ENCODE assay signal across 18 cellular contexts in genomic region chr1:22349302-22350043, GRCh38.
DNase-seq lines count a peak whose midpoint lies in the region; ATAC-seq and TF ChIP-seq lines count a peak whose summit lies in the region.
"Had no signal": no experiment of that assay in that cellular context is flagged by ENCODE, and none has a peak within 500 bp of the region (broad histone marks: within the 10 kb centered on the region; RNA-seq: fewer than 3 reads in every experiment).

No MANE protein-coding gene starts in this region.

- H3K9me2 ChIP-seq in PC-3 (replicated peaks; ENCODE audit: low read length), result no peaks in the 10 kb centered on the region

- H3K4me1 ChIP-seq in BE2C (peaks cover 19% of the 10 kb centered on the region), PC-3 (ENCODE audit: insufficient read depth, low read length) (peaks cover 24% of the 10 kb centered on the region), vagina (peaks cover 21% of the 10 kb centered on the region)

- intact Hi-C loops in PC-3 (cut with micrococcal nuclease) (loop anchor here (2.0 kb wide), 1 partner anchor 65 kb away; no protein-coding TSS in a partner anchor), vagina (cut with DNase I) (no loop called here)

- H3K36me3 ChIP-seq in BE2C (no peaks in the 10 kb centered on the region), PC-3 (ENCODE audit: low read depth, low read length) (no peaks in the 10 kb centered on the region), vagina (no peaks in the 10 kb centered on the region)
- H3K36me3 ChIP-seq: uterus had no signal

- TF ChIP-seq POLR2A in vagina (IDR thresholded peaks at IDR 0.05), result no peak

- H4K20me1 ChIP-seq in PC-3 (ENCODE audit: low read length), result no peaks in the 10 kb centered on the region

- H3K27me3 Mint-ChIP-seq in nephron (ENCODE audit: low read depth), result peaks cover 73% of the 10 kb centered on the region

- peak; percentile 20 for DNase-seq in BE2C
- peak; percentile 59 for DNase-seq in COR-L47 (lab: John Stamatoyannopoulos, UW)
- DNase-seq in PC-3, result no peak
- DNase-seq in NCI-H1930 (lab: John Stamatoyannopoulos, UW), result no peak
- DNase-seq in vagina (ENCODE audit: extremely low spot score in 2 of 2), result no peak
- DNase-seq: activated CD4-positive, alpha-beta T cell treated with anti-CD3 and anti-CD28 coated beads for 36 hours; activated CD8-positive, alpha-beta memory T cell treated with anti-CD3 and anti-CD28 coated beads, Interleukin-2, amount 50 U/mL, for 4 hours; cerebellar nuclear complex; effector memory CD4-positive, alpha-beta T cell; NCI-H526; PC-9; T1000 had no signal

- H3K9me3 ChIP-seq in BE2C (no peaks in the 10 kb centered on the region), PC-3 (ENCODE audit: low read length) (no peaks in the 10 kb centered on the region), vagina (no peaks in the 10 kb centered on the region)
- H3K9me3 ChIP-seq: uterus had no signal

- no peaks in the 10 kb centered on the region for H3K9me3 Mint-ChIP-seq in nephron

- peak overlapping the region; percentile 82 to 91 (median 84) for H3K27ac Mint-ChIP-seq in nephron
- H3K27ac Mint-ChIP-seq: activated CD4-positive, alpha-beta T cell treated with anti-CD3 and anti-CD28 coated beads for 36 hours; B cell had no signal

- no peak overlapping the region for H2AFZ ChIP-seq in PC-3 (ENCODE audit: low read length)
- H2AFZ ChIP-seq: PC-9 had no signal

- H3K79me2 ChIP-seq in PC-3 (ENCODE audit: low read length), result no peaks in the 10 kb centered on the region

- H3K4me3 ChIP-seq in BE2C (ENCODE audit: low read depth, low read length) (no peak overlapping the region), PC-3 (ENCODE audit: low read length) (no peak overlapping the region), vagina (no peak overlapping the region)
- H3K4me3 ChIP-seq: PC-9, SK-N-MC, uterus had no signal

- CTCF ChIA-PET in PC-3 (lab: Charles Lee), result no interaction called here

- H3K4me3 Mint-ChIP-seq in nephron, result peak overlapping the region in 1 of 3 experiments; percentile 46
- H3K4me3 Mint-ChIP-seq: activated CD4-positive, alpha-beta T cell treated with anti-CD3 and anti-CD28 coated beads for 36 hours; B cell had no signal

- POLR2A ChIA-PET in PC-3 (lab: Charles Lee; ENCODE audit: unreplicated experiment), result no interaction called here

- no peak for TF ChIP-seq CTCF in BE2C (IDR thresholded peaks at IDR 0.05; ENCODE audit: low read depth, low read length)
- TF ChIP-seq CTCF in PC-3 (conservative IDR thresholded peaks at IDR 0.05; ENCODE audit: low read depth, low read length), result no peak
- no peak for TF ChIP-seq CTCF in nephron (IDR thresholded peaks at IDR 0.05; ENCODE audit: unreplicated experiment in 3 of 3)
- TF ChIP-seq CTCF in vagina (IDR thresholded peaks at IDR 0.05), result no peak

- no TSS peak for BruUV-seq in PC-3 (replicated peaks; lab: Mats Ljungman, UMichigan)

- ATAC-seq in PC-3 (no peak), GM21390 (IDR thresholded peaks at IDR 0.05; ENCODE audit: unreplicated experiment) (no peak)
- ATAC-seq: activated CD4-positive, alpha-beta T cell treated with anti-CD3 and anti-CD28 coated beads for 36 hours had no signal

- no peaks in the 10 kb centered on the region for H3K27me3 ChIP-seq in BE2C
- peaks cover 28% of the 10 kb centered on the region for H3K27me3 ChIP-seq in PC-3 (ENCODE audit: low read length)
- H3K27me3 ChIP-seq in vagina, result no peaks in the 10 kb centered on the region
- H3K27me3 ChIP-seq: uterus had no signal

- H3K36me3 Mint-ChIP-seq in nephron (ENCODE audit: low read depth), result no peaks in the 10 kb centered on the region

- no peak overlapping the region for H3K27ac ChIP-seq in PC-3 (ENCODE audit: low read length)
- no peak overlapping the region for H3K27ac ChIP-seq in vagina
- H3K27ac ChIP-seq: KMS-11, PC-9, SK-N-MC had no signal

- H3F3A ChIP-seq in PC-3 (ENCODE audit: low read length, unreplicated experiment), result no peaks in the 10 kb centered on the region

- H3K4me2 ChIP-seq in PC-3 (ENCODE audit: low read length), result peak overlapping the region; percentile 3; the same call in 1 of the 2 replicates
- H3K4me2 ChIP-seq: KMS-11, PC-9 had no signal

- H3K9ac ChIP-seq in PC-3 (ENCODE audit: low read length), result no peak overlapping the region
- H3K9ac ChIP-seq: KMS-11 had no signal

- H3K4me1 Mint-ChIP-seq in nephron, result peaks cover 53% of the 10 kb centered on the region

Comparison
In these comparisons a context has a peak if more than half of its experiments do, and no peak if none do; other contexts are left out.
1. DNase-seq: peak in BE2C (single experiment) and COR-L47 (single experiment); none in PC-3 (single experiment), NCI-H1930 (0 of 2) and vagina (0 of 2).